Comparison of ENCODE assay signal across 10 cellular contexts in the genomic region with DNA sequence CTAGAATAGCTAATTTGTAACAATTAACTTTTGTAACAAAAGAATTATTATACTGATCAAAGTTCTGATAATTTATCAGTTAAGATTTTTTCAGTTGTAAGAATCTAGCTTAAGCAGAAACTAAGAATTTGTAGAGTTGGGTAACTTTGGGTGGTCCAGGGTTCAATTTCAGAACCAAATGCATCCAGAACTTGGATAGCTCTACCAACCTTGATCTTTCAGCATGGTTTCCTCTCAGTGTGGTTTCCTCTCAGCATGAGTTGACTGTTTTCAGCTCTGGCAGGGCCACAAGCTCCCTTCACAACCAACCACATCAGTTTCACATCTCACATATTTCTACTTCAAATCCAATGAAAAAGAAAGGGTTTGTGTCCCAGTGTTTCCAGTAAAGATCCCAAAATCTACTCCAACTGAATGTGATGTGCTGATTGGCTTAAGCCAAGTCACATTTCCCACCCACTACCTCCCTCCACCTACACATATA. TPM values are rescaled to one million over a fixed set of nuclear protein-coding genes. Genes with fewer than 3 reads are reported as not detected.
DNase-seq lines count a peak whose midpoint lies in the region; ATAC-seq and TF ChIP-seq lines count a peak whose summit lies in the region.
"Had no signal": no experiment of that assay in that cellular context is flagged by ENCODE, and none has a peak within 500 bp of the region (broad histone marks: within the 10 kb centered on the region; RNA-seq: fewer than 3 reads in every experiment).

No MANE protein-coding gene starts in this region.

- no peaks in the 10 kb centered on the region for H3K27me3 ChIP-seq in stomach

- H3K4me3 ChIP-seq in stomach = no peak overlapping the region

- no peak overlapping the region for H3K4me3 Mint-ChIP-seq in activated naive CD4-positive, alpha-beta T cell treated with anti-CD3 and anti-CD28 coated beads, Interleukin-2, amount 10 ng/mL, durations not matched to agents 7 days and 5 days
- no peak overlapping the region for H3K4me3 Mint-ChIP-seq in endothelial cell (ENCODE audit: unreplicated experiment)

- TF ChIP-seq EP300 in stomach (IDR thresholded peaks at IDR 0.05) = no peak

- DNase-seq in activated effector memory CD4-positive, alpha-beta T cell treated with anti-CD3 and anti-CD28 coated beads, Interleukin-2, amount 50 U/mL, for 16 hours = peak; percentile 64
- DNase-seq in activated effector memory CD4-positive, alpha-beta T cell treated with Interleukin-2 at 50 U/mL for 16 hours = no peak
- DNase-seq in HT1080 (ENCODE audit: low read depth) (peak; percentile 12), stomach (no peak), endothelial cell (ENCODE audit: low spot score) (no peak), iPS-NIHi11 (ENCODE audit: low spot score) (no peak)
- DNase-seq in activated naive CD4-positive, alpha-beta T cell treated with anti-CD3 and anti-CD28 coated beads, Interleukin-2, amount 10 ng/mL, durations not matched to agents 7 days and 5 days = peak; percentile 59
- DNase-seq: stimulated activated naive CD8-positive, alpha-beta T cell treated with anti-CD3 and anti-CD28 coated beads, Interleukin-15, Interleukin-2, amounts not matched to agents 100 U/mL and 50 U/mL, for 24 hours had no signal

- intact Hi-C loops in stomach (cut with DNase I; ENCODE audit: low total_unique reads) = no loop called here

- H3K27ac Mint-ChIP-seq in activated naive CD4-positive, alpha-beta T cell treated with anti-CD3 and anti-CD28 coated beads, Interleukin-2, amount 10 ng/mL, durations not matched to agents 7 days and 5 days = peak overlapping the region; percentile 76
- no peak overlapping the region for H3K27ac Mint-ChIP-seq in endothelial cell (ENCODE audit: unreplicated experiment)

- H3K9me3 ChIP-seq in stomach = no peaks in the 10 kb centered on the region

- no peaks in the 10 kb centered on the region for H3K36me3 ChIP-seq in stomach

- CTCF ChIA-PET in activated naive CD4-positive, alpha-beta T cell treated with anti-CD3 and anti-CD28 coated beads, Interleukin-2, amount 10 ng/mL, durations not matched to agents 7 days and 5 days (lab: Charles Lee) = interaction anchor here (0.8 to 2.0 kb wide), 11 partner anchors 11 to 220 kb away, joined by 3 to 19 read pairs (median 4); a partner anchor contains a TSS

- ATAC-seq in HG03521 (IDR thresholded peaks at IDR 0.05; ENCODE audit: unreplicated experiment) = no peak
- ATAC-seq: stimulated activated naive CD8-positive, alpha-beta T cell treated with anti-CD3 and anti-CD28 coated beads, Interleukin-15, Interleukin-2, amounts not matched to agents 100 U/mL and 50 U/mL, for 24 hours had no signal

- peaks cover 11% of the 10 kb centered on the region for H3K9me3 Mint-ChIP-seq in activated naive CD4-positive, alpha-beta T cell treated with anti-CD3 and anti-CD28 coated beads, Interleukin-2, amount 10 ng/mL, durations not matched to agents 7 days and 5 days
- H3K9me3 Mint-ChIP-seq in endothelial cell (ENCODE audit: unreplicated experiment) = no peaks in the 10 kb centered on the region
- H3K9me3 Mint-ChIP-seq: neural crest cell had no signal

- peaks cover 28% of the 10 kb centered on the region for H3K36me3 Mint-ChIP-seq in activated naive CD4-positive, alpha-beta T cell treated with anti-CD3 and anti-CD28 coated beads, Interleukin-2, amount 10 ng/mL, durations not matched to agents 7 days and 5 days
- peaks cover 30% of the 10 kb centered on the region for H3K36me3 Mint-ChIP-seq in endothelial cell (ENCODE audit: low read depth, unreplicated experiment)

- peaks cover 67% of the 10 kb centered on the region for H3K4me1 Mint-ChIP-seq in activated naive CD4-positive, alpha-beta T cell treated with anti-CD3 and anti-CD28 coated beads, Interleukin-2, amount 10 ng/mL, durations not matched to agents 7 days and 5 days
- peaks cover 24% of the 10 kb centered on the region for H3K4me1 Mint-ChIP-seq in endothelial cell (ENCODE audit: unreplicated experiment)

- H3K4me1 ChIP-seq in stomach = peaks cover 13 to 77% (median 46%) of the 10 kb centered on the region in 4 donors

- TF ChIP-seq POLR2A in stomach (IDR thresholded peaks at IDR 0.05) = no peak

- H3K27me3 Mint-ChIP-seq in activated naive CD4-positive, alpha-beta T cell treated with anti-CD3 and anti-CD28 coated beads, Interleukin-2, amount 10 ng/mL, durations not matched to agents 7 days and 5 days = peaks cover 5% of the 10 kb centered on the region
- peaks cover 3% of the 10 kb centered on the region for H3K27me3 Mint-ChIP-seq in endothelial cell (ENCODE audit: unreplicated experiment)

- peak overlapping the region in 3 of 5 donors; percentile 30 to 99 (median 97) for H3K27ac ChIP-seq in stomach

- TF ChIP-seq CTCF in stomach (IDR thresholded peaks at IDR 0.05) = peak in 1 of 7 experiments; percentile 23
- no peak for TF ChIP-seq CTCF in endothelial cell (IDR thresholded peaks at IDR 0.05; ENCODE audit: unreplicated experiment)

RNA-seq across cellular contexts. Expression of a gene that starts 3.3 kb away (rescaled TPM):
- 26.6 and 29.9 TPM in 2 replicates for total RNA-seq in HT1080 (2014; rRNA removed; shearing (Covaris generic))
- polyA plus RNA-seq in HT1080 (2015; cell fraction: cytosol; rRNA removed) = 31.7 TPM in 2 replicates
- polyA plus RNA-seq in HT1080 (2015; cell fraction: nucleus; rRNA removed) = 49.0 and 53.8 TPM in 2 replicates
- total RNA-seq in stomach (100 to 1,000 TPM in 1 of 5 donors, 10 to 100 TPM in 3, not detected in 1; 19.3 to 107 (median 46.2) TPM), endothelial cell (ENCODE audit: unreplicated experiment) (23.0 TPM)
- 1 to 10 TPM; 5.0 to 8.4 (median 5.6) TPM for polyA plus RNA-seq in stomach

RNA-seq across cellular contexts. Expression of a gene that starts 34.7 kb away (rescaled TPM):
- total RNA-seq in HT1080 (2014; rRNA removed; shearing (Covaris generic)) = 14.1 and 23.6 TPM in 2 replicates
- 49.3 and 55.0 TPM in 2 replicates for polyA plus RNA-seq in HT1080 (2015; cell fraction: cytosol; rRNA removed)
- 55.6 and 58.1 TPM in 2 replicates for polyA plus RNA-seq in HT1080 (2015; cell fraction: nucleus; rRNA removed)
- total RNA-seq in stomach = 1,000 to 10,000 TPM in 3 of 5 donors, 100 to 1,000 TPM in 2; 662 to 3,169 (median 1,551) TPM
- polyA plus RNA-seq in stomach = 1,000 to 10,000 TPM in 1 of 3 donors, 100 to 1,000 TPM in 2; 233 to 1,186 (median 339) TPM
- 98.5 TPM for total RNA-seq in endothelial cell (ENCODE audit: unreplicated experiment)

Comparison
In these comparisons a context has a peak if more than half of its experiments do, and no peak if none do; other contexts are left out.
1. DNase-seq: peak in activated effector memory CD4-positive, alpha-beta T cell treated with anti-CD3 and anti-CD28 coated beads, Interleukin-2, amount 50 U/mL, for 16 hours (single experiment), HT1080 (single experiment) and activated naive CD4-positive, alpha-beta T cell treated with anti-CD3 and anti-CD28 coated beads, Interleukin-2, amount 10 ng/mL, durations not matched to agents 7 days and 5 days (single experiment); none in activated effector memory CD4-positive, alpha-beta T cell treated with Interleukin-2 at 50 U/mL for 16 hours (single experiment), stomach (single experiment), endothelial cell (single experiment) and iPS-NIHi11 (single experiment).